In the genomic region with DNA sequence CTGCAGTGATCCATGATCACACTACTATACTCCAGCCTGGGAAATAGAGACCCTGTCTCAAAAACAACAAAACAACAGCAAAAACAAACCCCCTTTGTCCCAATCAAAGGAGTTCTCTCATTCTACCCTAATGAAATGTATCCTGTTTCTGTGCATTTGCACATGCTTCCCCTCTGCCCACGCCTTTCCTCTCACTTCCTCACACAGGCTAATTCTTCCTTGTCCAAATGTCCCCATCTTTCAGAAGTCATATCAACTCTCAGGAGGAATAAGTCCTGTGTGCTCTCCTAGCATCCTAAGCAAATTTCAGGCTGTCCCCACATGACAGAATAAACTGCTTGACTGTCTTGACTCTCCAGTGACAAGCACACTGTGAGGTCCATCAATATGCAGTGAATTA, we compare ENCODE assay signal across 23 cellular contexts. TPM values are rescaled to one million over a fixed set of nuclear protein-coding genes. Genes with fewer than 3 reads are reported as not detected.
DNase-seq lines count a peak whose midpoint lies in the region; ATAC-seq and TF ChIP-seq lines count a peak whose summit lies in the region.
"Had no signal": no experiment of that assay in that cellular context is flagged by ENCODE, and none has a peak within 500 bp of the region (broad histone marks: within the 10 kb centered on the region; RNA-seq: fewer than 3 reads in every experiment).

No MANE protein-coding gene starts in this region.

- H3K9me3 ChIP-seq in OCI-LY3 (ENCODE audit: insufficient read depth, low read length), result no peaks in the 10 kb centered on the region
- no peaks in the 10 kb centered on the region for H3K9me3 ChIP-seq in mesenchymal stem cell (ENCODE audit: control insufficient read depth, low read length)
- no peaks in the 10 kb centered on the region for H3K9me3 ChIP-seq in upper lobe of right lung
- no peaks in the 10 kb centered on the region for H3K9me3 ChIP-seq in effector memory CD4-positive, alpha-beta T cell (ENCODE audit: control insufficient read depth, low read length)
- H3K9me3 ChIP-seq: BLaER1 had no signal

- TF ChIP-seq CTCF in OCI-LY3 (IDR thresholded peaks at IDR 0.05; ENCODE audit: low read depth, low read length) (no peak), upper lobe of right lung (IDR thresholded peaks at IDR 0.05) (no peak)

- H3K36me3 Mint-ChIP-seq in effector memory CD8-positive, alpha-beta T cell (ENCODE audit: insufficient read depth), result no peaks in the 10 kb centered on the region
- H3K36me3 Mint-ChIP-seq: CD4-positive, alpha-beta memory T cell had no signal

- H3K18ac ChIP-seq in mesenchymal stem cell (ENCODE audit: low read depth in 1 of 2, low read length in 2 of 2), result no peak overlapping the region

- H3K4me1 ChIP-seq in OCI-LY3 (ENCODE audit: low read length) (peaks cover 10% of the 10 kb centered on the region), mesenchymal stem cell (ENCODE audit: control insufficient read depth, insufficient read depth, low read depth, low read length) (peaks cover 10% of the 10 kb centered on the region), upper lobe of right lung (peaks cover 5% of the 10 kb centered on the region)
- H3K4me1 ChIP-seq in effector memory CD4-positive, alpha-beta T cell (ENCODE audit: control insufficient read depth, insufficient read depth, low read length, poor library complexity, severe bottlenecking), result no peaks in the 10 kb centered on the region
- H3K4me1 ChIP-seq: BLaER1 had no signal

- H3K4me3 ChIP-seq in OCI-LY3 (ENCODE audit: low read length) (no peak overlapping the region), mesenchymal stem cell (ENCODE audit: insufficient read depth in 1 of 2, low read depth in 1 of 2, low read length in 2 of 2) (no peak overlapping the region), upper lobe of right lung (no peak overlapping the region)
- no peak overlapping the region for H3K4me3 ChIP-seq in effector memory CD4-positive, alpha-beta T cell (ENCODE audit: insufficient read depth, low read depth, low read length, poor library complexity, severe bottlenecking)
- H3K4me3 ChIP-seq: BLaER1, PC-9 had no signal

- no peak overlapping the region for H2BK15ac ChIP-seq in mesenchymal stem cell (ENCODE audit: low read depth, poor library complexity, severe bottlenecking)

- H3K4me3 Mint-ChIP-seq in effector memory CD8-positive, alpha-beta T cell, result no peak overlapping the region

- no peak overlapping the region for H4K8ac ChIP-seq in mesenchymal stem cell (ENCODE audit: low read length)

- H3K14ac ChIP-seq in mesenchymal stem cell (ENCODE audit: low read length in 2 of 2), result no peak overlapping the region

- H3K79me1 ChIP-seq in mesenchymal stem cell (replicated peaks; ENCODE audit: low read length, poor library complexity, severe bottlenecking), result no peaks in the 10 kb centered on the region

- ATAC-seq in GM21529 (IDR thresholded peaks at IDR 0.05; ENCODE audit: unreplicated experiment) (peak; percentile 66), upper lobe of right lung (peak; percentile 53), SK-N-SH treated with all-trans-retinoic acid at 6 μM for 48 hours (no peak)
- ATAC-seq in effector memory CD8-positive, alpha-beta T cell (replicated peaks), result no peak

- H3K9me3 Mint-ChIP-seq in effector memory CD8-positive, alpha-beta T cell, result peaks cover 0 to 4% of the 10 kb centered on the region in 2 donors

- H2BK5ac ChIP-seq in mesenchymal stem cell (ENCODE audit: low read depth, low read length, poor library complexity, severe bottlenecking), result no peak overlapping the region

- peak overlapping the region; percentile 4 for H2AK5ac ChIP-seq in mesenchymal stem cell (ENCODE audit: low read length, severe bottlenecking)

- WGBS in mesenchymal stem cell, result 96% methylated on average over 1 of the region's 1 CpG

- no peak overlapping the region for H2BK120ac ChIP-seq in mesenchymal stem cell (ENCODE audit: low read depth, low read length)

- H3K4ac ChIP-seq in mesenchymal stem cell (ENCODE audit: low read depth in 1 of 2, low read length in 2 of 2), result no peak overlapping the region

- H3K27ac Mint-ChIP-seq in effector memory CD8-positive, alpha-beta T cell, result no peak overlapping the region
- H3K27ac Mint-ChIP-seq: CD4-positive, alpha-beta memory T cell had no signal

- H4K91ac ChIP-seq in mesenchymal stem cell (ENCODE audit: low read length), result no peak overlapping the region

- no peaks in the 10 kb centered on the region for H4K20me1 ChIP-seq in OCI-LY3 (ENCODE audit: insufficient read depth, low read length)
- H4K20me1 ChIP-seq: BLaER1 had no signal

- H2BK12ac ChIP-seq in mesenchymal stem cell (ENCODE audit: low read length in 2 of 2), result no peak overlapping the region

- H3K27ac ChIP-seq in OCI-LY3 (ENCODE audit: low read length), result no peak overlapping the region
- no peak overlapping the region for H3K27ac ChIP-seq in mesenchymal stem cell (ENCODE audit: low read length, poor library complexity, severe bottlenecking)
- H3K27ac ChIP-seq in upper lobe of right lung, result no peak overlapping the region
- H3K27ac ChIP-seq in effector memory CD4-positive, alpha-beta T cell (ENCODE audit: insufficient read depth, low read length, poor library complexity, severe bottlenecking), result no peak overlapping the region
- H3K27ac ChIP-seq: BLaER1, KMS-11, PC-9 had no signal

- DNase-seq in mesenchymal stem cell (no peak), upper lobe of right lung (no peak), SKM-1 treated with dmso at 0.1 percent for 144 hours (lab: John Stamatoyannopoulos, UW; ENCODE audit: unreplicated experiment) (no peak)
- DNase-seq in effector memory CD8-positive, alpha-beta T cell, result no peak
- no peak for DNase-seq in effector memory CD4-positive, alpha-beta T cell
- DNase-seq: CD4-positive, alpha-beta memory T cell; GDM1; GOT3; HCEC 1CT; IMR-90; NCI-H1105 treated with DMSO at 0.1 percent for 48 hours; NCI-H1694; NCI-H2081 treated with DMSO at 0.1 percent for 48 hours; NCI-H2171 treated with DMSO at 0.1 percent for 48 hours; NCI-H524 treated with DMSO at 0.1 percent for 48 hours; PC-9; RPMI8226; SHP77 had no signal

- no peak overlapping the region for H3K23ac ChIP-seq in mesenchymal stem cell (ENCODE audit: low read length in 2 of 2)

- no peaks in the 10 kb centered on the region for H3K4me1 Mint-ChIP-seq in effector memory CD8-positive, alpha-beta T cell (ENCODE audit: low read depth in 2 of 2)
- H3K4me1 Mint-ChIP-seq: CD4-positive, alpha-beta memory T cell had no signal

- peaks cover 5% of the 10 kb centered on the region in 2 donors for H3K27me3 Mint-ChIP-seq in effector memory CD8-positive, alpha-beta T cell

- no peaks in the 10 kb centered on the region for H3K36me3 ChIP-seq in OCI-LY3 (replicated peaks; ENCODE audit: low read depth, low read length)
- H3K36me3 ChIP-seq in mesenchymal stem cell (ENCODE audit: control insufficient read depth in 1 of 2, insufficient read depth in 2 of 2, low read depth in 1 of 2, low read length in 2 of 2), result no peaks in the 10 kb centered on the region
- no peaks in the 10 kb centered on the region for H3K36me3 ChIP-seq in upper lobe of right lung
- no peaks in the 10 kb centered on the region for H3K36me3 ChIP-seq in effector memory CD4-positive, alpha-beta T cell (ENCODE audit: control insufficient read depth, insufficient read depth, low read length)
- H3K36me3 ChIP-seq: BLaER1 had no signal

- H3K27me3 ChIP-seq in OCI-LY3 (ENCODE audit: low read depth, low read length) (peaks cover 6% of the 10 kb centered on the region; the same call in 1 of the 2 replicates), mesenchymal stem cell (ENCODE audit: control insufficient read depth in 1 of 2, insufficient read depth in 1 of 2, low read length in 2 of 2) (peaks cover 0 to 7% of the 10 kb centered on the region in 2 experiments), upper lobe of right lung (no peaks in the 10 kb centered on the region)
- H3K27me3 ChIP-seq in effector memory CD4-positive, alpha-beta T cell (replicated peaks; ENCODE audit: control insufficient read depth, insufficient read depth, low read length, poor library complexity, severe bottlenecking), result no peaks in the 10 kb centered on the region
- H3K27me3 ChIP-seq: BLaER1 had no signal

- intact Hi-C loops in upper lobe of right lung (cut with DNase I), result no loop called here

- no peak overlapping the region for H2AFZ ChIP-seq in OCI-LY3 (ENCODE audit: low read depth, low read length)
- no peak overlapping the region for H2AFZ ChIP-seq in mesenchymal stem cell (ENCODE audit: low read depth, low read length)
- H2AFZ ChIP-seq: PC-9 had no signal

- H3K4me2 ChIP-seq in OCI-LY3 (ENCODE audit: low read length) (peak overlapping the region; percentile 27; the same call in 1 of the 2 replicates), mesenchymal stem cell (ENCODE audit: low read length, poor library complexity, severe bottlenecking) (no peak overlapping the region)
- H3K4me2 ChIP-seq: BLaER1, KMS-11, PC-9 had no signal

- H3K9ac ChIP-seq in OCI-LY3 (ENCODE audit: low read length), result no peak overlapping the region
- no peak overlapping the region for H3K9ac ChIP-seq in mesenchymal stem cell (ENCODE audit: low read length)
- H3K9ac ChIP-seq: BLaER1, KMS-11 had no signal

- H3K79me2 ChIP-seq in OCI-LY3 (ENCODE audit: low read length), result no peaks in the 10 kb centered on the region

TF ChIP-seq in SK-N-SH treated with all-trans-retinoic acid at 6 μM for 48 hours, 23 proteins besides CTCF, POLR2A, EP300 and RAD21:
- TF ChIP-seq, protein P1, sequence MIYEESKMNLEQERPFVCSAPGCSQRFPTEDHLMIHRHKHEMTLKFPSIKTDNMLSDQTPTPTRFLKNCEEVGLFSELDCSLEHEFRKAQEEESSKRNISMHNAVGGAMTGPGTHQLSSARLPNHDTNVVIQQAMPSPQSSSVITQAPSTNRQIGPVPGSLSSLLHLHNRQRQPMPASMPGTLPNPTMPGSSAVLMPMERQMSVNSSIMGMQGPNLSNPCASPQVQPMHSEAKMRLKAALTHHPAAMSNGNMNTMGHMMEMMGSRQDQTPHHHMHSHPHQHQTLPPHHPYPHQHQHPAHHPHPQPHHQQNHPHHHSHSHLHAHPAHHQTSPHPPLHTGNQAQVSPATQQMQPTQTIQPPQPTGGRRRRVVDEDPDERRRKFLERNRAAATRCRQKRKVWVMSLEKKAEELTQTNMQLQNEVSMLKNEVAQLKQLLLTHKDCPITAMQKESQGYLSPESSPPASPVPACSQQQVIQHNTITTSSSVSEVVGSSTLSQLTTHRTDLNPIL (CRISPR knock-in tag; IDR thresholded peaks at IDR 0.05; ENCODE audit: low read depth), result no peak
- no peak for TF ChIP-seq ISL1 (CRISPR knock-in tag; IDR thresholded peaks at IDR 0.05)

RNA-seq across cellular contexts. Expression of a gene that starts 8.1 kb away (rescaled TPM):
- polyA plus RNA-seq in mesenchymal stem cell (2013, experiment 1 of 2), result 59.9 TPM
- polyA plus RNA-seq in mesenchymal stem cell (2013, experiment 2 of 2), result 62.4 TPM
- 192 TPM for total RNA-seq in upper lobe of right lung

Comparison
In these comparisons a context has a peak if more than half of its experiments do, and no peak if none do; other contexts are left out.
1. ATAC-seq: peak in GM21529 (single experiment) and upper lobe of right lung (single experiment); none in effector memory CD8-positive, alpha-beta T cell (single experiment) and SK-N-SH treated with all-trans-retinoic acid at 6 μM for 48 hours (single experiment).